ENCODE assay signal across 8 cellular contexts in the genomic region with DNA sequence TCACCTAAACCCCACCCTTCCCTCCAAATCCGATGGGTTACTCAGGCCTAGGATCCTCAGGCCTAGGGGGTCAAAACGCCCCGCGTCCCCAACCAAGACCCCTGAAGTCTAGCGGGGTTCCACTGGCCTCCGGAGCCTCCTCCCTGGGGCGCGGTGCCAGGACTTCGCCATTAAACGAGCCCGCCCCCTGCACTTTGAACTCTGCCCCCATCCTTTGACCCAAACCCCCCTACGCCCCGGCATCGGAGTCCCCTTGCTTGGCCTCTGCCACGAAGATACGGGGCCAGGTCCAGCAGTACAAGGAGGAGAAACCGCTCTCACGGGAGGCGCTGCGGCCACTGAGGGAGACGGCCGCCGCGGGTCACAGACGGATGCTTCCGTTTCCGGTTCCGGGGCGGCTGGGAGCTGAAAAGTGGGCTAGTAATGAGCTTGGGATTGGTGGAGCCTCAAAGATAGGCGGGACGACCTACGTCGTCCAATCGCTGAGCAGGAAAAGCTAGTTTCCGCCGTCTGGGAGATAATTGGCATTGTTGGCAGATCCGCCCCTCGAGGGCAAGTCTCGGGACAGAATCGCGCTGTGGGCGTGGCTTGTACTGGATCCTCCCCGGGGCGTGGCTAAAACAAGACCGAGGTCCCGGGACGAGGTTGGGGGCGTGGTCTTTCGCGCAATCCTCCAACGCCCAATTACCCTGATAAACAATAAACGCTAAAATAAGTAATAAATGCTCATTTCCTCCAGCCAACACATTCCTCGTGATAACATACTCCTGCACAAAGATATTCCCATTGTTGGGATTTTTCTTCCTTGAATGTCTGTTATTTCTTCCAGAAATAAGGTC. TPM values are rescaled to one million over a fixed set of nuclear protein-coding genes. Genes with fewer than 3 reads are reported as not detected.
DNase-seq lines count a peak whose midpoint lies in the region; ATAC-seq and TF ChIP-seq lines count a peak whose summit lies in the region.

No MANE protein-coding gene starts in this region.

- WGBS in liver: under 1% methylated on average over 53 of the region's 53 CpGs

- DNase-seq in CD4-positive, alpha-beta T cell: peak; percentile 100
- DNase-seq in NCI-H82 (lab: John Stamatoyannopoulos, UW) (peak; percentile 99), dorsolateral prefrontal cortex (peak; percentile 99 to 100 (median 100))
- DNase-seq in activated CD4-positive, alpha-beta memory T cell treated with anti-CD3 and anti-CD28 coated beads, Interleukin-2, amount 10 ng/mL, durations not matched to agents 7 days and 5 days: peak; percentile 100
- peak; percentile 100 for DNase-seq in stimulated activated CD4-positive, alpha-beta T cell treated with anti-CD3 and anti-CD28 coated beads, Interleukin-4, amount 100 ng/mL, for 1 hour

- H3K27ac Mint-ChIP-seq in CD4-positive, alpha-beta T cell: peak overlapping the region; percentile 96
- H3K27ac Mint-ChIP-seq in activated CD4-positive, alpha-beta memory T cell treated with anti-CD3 and anti-CD28 coated beads, Interleukin-2, amount 10 ng/mL, durations not matched to agents 7 days and 5 days: peak overlapping the region; percentile 91

- intact Hi-C loops in CD4-positive, alpha-beta T cell (cut with DNase I, micrococcal nuclease): loop anchor here (1.0 to 10.0 kb wide), 6 partner anchors 50 to 484 kb away; partner anchors contain the start of genes NCLN (in 2 of the 2), TLE5 (in 1 of the 2) and ZNF57 (in 1 of the 2)
- intact Hi-C loops in dorsolateral prefrontal cortex (cut with DNase I): no loop called here

- no peak for TF ChIP-seq RAD21 in liver (IDR thresholded peaks at IDR 0.05)

- H3K27me3 ChIP-seq in CD4-positive, alpha-beta T cell (ENCODE audit: control insufficient read depth, insufficient read depth, low read length): no peaks in the 10 kb centered on the region
- H3K27me3 ChIP-seq in dorsolateral prefrontal cortex: no peaks in the 10 kb centered on the region
- H3K27me3 ChIP-seq in liver (ENCODE audit: control insufficient read depth in 4 of 4, insufficient read depth in 4 of 4, low read length in 3 of 4): no peaks in the 10 kb centered on the region

- H3K36me3 ChIP-seq in liver (ENCODE audit: control insufficient read depth in 4 of 4, insufficient read depth in 3 of 4, low read depth in 1 of 4, low read length in 3 of 4): no peaks in the 10 kb centered on the region

- peaks cover 25% of the 10 kb centered on the region for H3K4me1 Mint-ChIP-seq in CD4-positive, alpha-beta T cell (ENCODE audit: low read depth)
- peaks cover 37% of the 10 kb centered on the region for H3K4me1 Mint-ChIP-seq in activated CD4-positive, alpha-beta memory T cell treated with anti-CD3 and anti-CD28 coated beads, Interleukin-2, amount 10 ng/mL, durations not matched to agents 7 days and 5 days

- no peaks in the 10 kb centered on the region for H3K9me3 ChIP-seq in CD4-positive, alpha-beta T cell (ENCODE audit: control insufficient read depth, low read length)
- no peaks in the 10 kb centered on the region for H3K9me3 ChIP-seq in liver (ENCODE audit: control insufficient read depth in 4 of 4, low read length in 3 of 4)

- H3K27ac ChIP-seq in CD4-positive, alpha-beta T cell (ENCODE audit: low read depth, low read length): peak overlapping the region; percentile 97
- H3K27ac ChIP-seq in dorsolateral prefrontal cortex (peak overlapping the region; percentile 48 to 99 (median 94)), liver (ENCODE audit: low read depth in 1 of 2, low read length in 2 of 2) (peak overlapping the region; percentile 94 to 97)

- peaks cover 6 to 23% (median 17%) of the 10 kb centered on the region in 4 donors for H3K4me1 ChIP-seq in liver (ENCODE audit: control insufficient read depth in 4 of 4, insufficient read depth in 4 of 4, low read length in 3 of 4)

- peak; percentile 95 for ATAC-seq in CD4-positive, alpha-beta T cell (ENCODE audit: poor library complexity)
- ATAC-seq in GM19452 (IDR thresholded peaks at IDR 0.05; ENCODE audit: unreplicated experiment): peak; percentile 90
- ATAC-seq in HG03575 (IDR thresholded peaks at IDR 0.05; ENCODE audit: extremely low read depth, insufficient number of reproducible peaks, low FRiP score, unreplicated experiment): peak; percentile 76

- H3K4me3 ChIP-seq in dorsolateral prefrontal cortex (peak overlapping the region; percentile 45 to 99 (median 82)), liver (ENCODE audit: low read depth in 1 of 3, low read length in 3 of 3) (peak overlapping the region; percentile 82 to 97 (median 93))

- TF ChIP-seq CTCF in CD4-positive, alpha-beta T cell (IDR thresholded peaks at IDR 0.05): no peak
- TF ChIP-seq CTCF in dorsolateral prefrontal cortex (IDR thresholded peaks at IDR 0.05 in 54 of 56, conservative IDR thresholded peaks at IDR 0.05 in 2 of 56; ENCODE audit: low read depth in 1 of 56, partially characterized antibody in 56 of 56) (no peak), liver (IDR thresholded peaks at IDR 0.05; ENCODE audit: low read depth, low read length, missing input control) (no peak)

- H3K9ac ChIP-seq in liver (ENCODE audit: low read depth in 1 of 2, low read length in 2 of 2): peak overlapping the region; percentile 67 to 77

- peak overlapping the region; percentile 95 for H3K4me3 Mint-ChIP-seq in CD4-positive, alpha-beta T cell
- peak overlapping the region; percentile 94 for H3K4me3 Mint-ChIP-seq in activated CD4-positive, alpha-beta memory T cell treated with anti-CD3 and anti-CD28 coated beads, Interleukin-2, amount 10 ng/mL, durations not matched to agents 7 days and 5 days

- no peaks in the 10 kb centered on the region for H3K9me3 Mint-ChIP-seq in CD4-positive, alpha-beta T cell
- no peaks in the 10 kb centered on the region for H3K9me3 Mint-ChIP-seq in activated CD4-positive, alpha-beta memory T cell treated with anti-CD3 and anti-CD28 coated beads, Interleukin-2, amount 10 ng/mL, durations not matched to agents 7 days and 5 days

- CTCF ChIA-PET in CD4-positive, alpha-beta T cell (lab: Charles Lee): interaction anchor here (0.7 to 2.6 kb wide), 19 partner anchors 8 to 402 kb away, joined by 3 to 26 read pairs (median 4); partner anchors contain the start of gene ZNF555
- CTCF ChIA-PET in activated CD4-positive, alpha-beta memory T cell treated with anti-CD3 and anti-CD28 coated beads, Interleukin-2, amount 10 ng/mL, durations not matched to agents 7 days and 5 days (lab: Charles Lee): interaction anchor here (0.6 to 4.9 kb wide), 50 partner anchors 8 to 1686 kb away, joined by 3 to 52 read pairs (median 4); partner anchors contain the start of genes TLE5, TLE6, ZNF555 and ZNF57

- POLR2A ChIA-PET in CD4-positive, alpha-beta T cell (lab: Charles Lee): interaction anchor here (0.6 to 2.3 kb wide), 33 partner anchors 9 to 1297 kb away, joined by 3 to 25 read pairs (median 4); partner anchors contain the start of genes AP3D1, MRPL54, NCLN and S1PR4
- POLR2A ChIA-PET in activated CD4-positive, alpha-beta memory T cell treated with anti-CD3 and anti-CD28 coated beads, Interleukin-2, amount 10 ng/mL, durations not matched to agents 7 days and 5 days (lab: Charles Lee): interaction anchor here (0.7 to 2.1 kb wide), 18 partner anchors 12 to 544 kb away, joined by 3 to 10 read pairs (median 4); partner anchors contain the start of genes GADD45B, S1PR4 and ZNF57

- H3K27me3 Mint-ChIP-seq in CD4-positive, alpha-beta T cell: no peaks in the 10 kb centered on the region
- no peaks in the 10 kb centered on the region for H3K27me3 Mint-ChIP-seq in activated CD4-positive, alpha-beta memory T cell treated with anti-CD3 and anti-CD28 coated beads, Interleukin-2, amount 10 ng/mL, durations not matched to agents 7 days and 5 days

- H3K36me3 Mint-ChIP-seq in CD4-positive, alpha-beta T cell (ENCODE audit: low read depth): peaks cover 8% of the 10 kb centered on the region
- H3K36me3 Mint-ChIP-seq in activated CD4-positive, alpha-beta memory T cell treated with anti-CD3 and anti-CD28 coated beads, Interleukin-2, amount 10 ng/mL, durations not matched to agents 7 days and 5 days (ENCODE audit: low read depth): peaks cover 16% of the 10 kb centered on the region

TF ChIP-seq in liver, 16 proteins besides CTCF, POLR2A, EP300 and RAD21 (continues in another document):
- TF ChIP-seq FOXA1 (IDR thresholded peaks at IDR 0.05) (no peak), FOXA2 (IDR thresholded peaks at IDR 0.05) (no peak), HNF4G (IDR thresholded peaks at IDR 0.05) (peak; percentile 60), GABPA (IDR thresholded peaks at IDR 0.05 in 1 of 2, conservative IDR thresholded peaks at IDR 0.05 in 1 of 2) (peak; percentile 97 to 99), RXRA (IDR thresholded peaks at IDR 0.05) (peak; percentile 50 to 71)
- TF ChIP-seq, protein P1, sequence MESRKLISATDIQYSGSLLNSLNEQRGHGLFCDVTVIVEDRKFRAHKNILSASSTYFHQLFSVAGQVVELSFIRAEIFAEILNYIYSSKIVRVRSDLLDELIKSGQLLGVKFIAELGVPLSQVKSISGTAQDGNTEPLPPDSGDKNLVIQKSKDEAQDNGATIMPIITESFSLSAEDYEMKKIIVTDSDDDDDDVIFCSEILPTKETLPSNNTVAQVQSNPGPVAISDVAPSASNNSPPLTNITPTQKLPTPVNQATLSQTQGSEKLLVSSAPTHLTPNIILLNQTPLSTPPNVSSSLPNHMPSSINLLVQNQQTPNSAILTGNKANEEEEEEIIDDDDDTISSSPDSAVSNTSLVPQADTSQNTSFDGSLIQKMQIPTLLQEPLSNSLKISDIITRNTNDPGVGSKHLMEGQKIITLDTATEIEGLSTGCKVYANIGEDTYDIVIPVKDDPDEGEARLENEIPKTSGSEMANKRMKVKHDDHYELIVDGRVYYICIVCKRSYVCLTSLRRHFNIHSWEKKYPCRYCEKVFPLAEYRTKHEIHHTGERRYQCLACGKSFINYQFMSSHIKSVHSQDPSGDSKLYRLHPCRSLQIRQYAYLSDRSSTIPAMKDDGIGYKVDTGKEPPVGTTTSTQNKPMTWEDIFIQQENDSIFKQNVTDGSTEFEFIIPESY (IDR thresholded peaks at IDR 0.05): peak; percentile 97

RNA-seq across cellular contexts. Expression of gene ZNF77, which starts 5.7 kb away (rescaled TPM):
- total RNA-seq in CD4-positive, alpha-beta T cell: 1 to 10 TPM; 2.0 to 2.4 TPM
- 1 to 10 TPM; 4.0 to 4.2 TPM for total RNA-seq in activated CD4-positive, alpha-beta memory T cell treated with anti-CD3 and anti-CD28 coated beads, Interleukin-2, amount 10 ng/mL, durations not matched to agents 7 days and 5 days
- total RNA-seq in dorsolateral prefrontal cortex (1 to 10 TPM; 3.0 to 8.8 (median 4.8) TPM), liver (1 to 10 TPM; 2.6 to 3.5 TPM)
- polyA plus RNA-seq in liver: 1 to 10 TPM in 1 of 2 donors, under 1 TPM in 1; 0.90 to 1.1 TPM

RNA-seq across cellular contexts. Expression of gene TLE6, which starts 26.9 kb away (rescaled TPM):
- total RNA-seq in CD4-positive, alpha-beta T cell: not detected
- 1 to 10 TPM; 1.1 to 2.0 TPM for total RNA-seq in activated CD4-positive, alpha-beta memory T cell treated with anti-CD3 and anti-CD28 coated beads, Interleukin-2, amount 10 ng/mL, durations not matched to agents 7 days and 5 days
- total RNA-seq in dorsolateral prefrontal cortex (1 to 10 TPM in 60 of 120 experiments, under 1 TPM in 54, not detected in 6; 0.23 to 3.4 (median 1.1) TPM), liver (1 to 10 TPM in 1 of 2 donors, under 1 TPM in 1; 0.47 to 1.7 TPM)
- polyA plus RNA-seq in liver: 1 to 10 TPM in 1 of 2 donors, under 1 TPM in 1; 0.78 to 2.8 TPM

RNA-seq across cellular contexts. Expression of gene ZNF57, which starts 49.8 kb away (rescaled TPM):
- total RNA-seq in CD4-positive, alpha-beta T cell: under 1 TPM; 0.47 to 0.82 TPM
- total RNA-seq in activated CD4-positive, alpha-beta memory T cell treated with anti-CD3 and anti-CD28 coated beads, Interleukin-2, amount 10 ng/mL, durations not matched to agents 7 days and 5 days: 1 to 10 TPM; 3.1 to 3.7 TPM
- total RNA-seq in dorsolateral prefrontal cortex (1 to 10 TPM; 1.8 to 9.1 (median 4.6) TPM), liver (1 to 10 TPM; 1.4 to 2.8 TPM)
- polyA plus RNA-seq in liver: 1 to 10 TPM; 1.3 to 2.1 TPM

Comparison
In these comparisons a context has a peak if more than half of its experiments do, and no peak if none do; other contexts are left out.
1. Peak in every context shown above with its lines: DNase-seq, ATAC-seq, H3K4me3 ChIP-seq and H3K27ac ChIP-seq.
2. intact Hi-C loops: an anchor here in CD4-positive, alpha-beta T cell (1.0 to 10.0 kb wide); none called in dorsolateral prefrontal cortex.